In genomic region chr1:206744683-206745082, GRCh38 we compare ENCODE assay signal across 1 cellular context.
TF ChIP-seq lines count a peak whose summit lies in the region.

No MANE protein-coding gene starts in this region.

TF ChIP-seq in K562, 482 proteins besides CTCF, POLR2A, EP300 and RAD21 (continues in another document):
- TF ChIP-seq XRCC5 (IDR thresholded peaks at IDR 0.05; ENCODE audit: low read depth, low read length), result no peak
- no peak for TF ChIP-seq SPI1 (IDR thresholded peaks at IDR 0.05; ENCODE audit: borderline replicate concordance, low read depth, low read length)
- no peak for TF ChIP-seq CREB1 (IDR thresholded peaks at IDR 0.05)
- TF ChIP-seq CREB1 (CRISPR knock-in tag; IDR thresholded peaks at IDR 0.05), result no peak
- TF ChIP-seq ZNF311 (CRISPR knock-in tag; IDR thresholded peaks at IDR 0.05), result no peak
- no peak for TF ChIP-seq GTF2F1 (IDR thresholded peaks at IDR 0.05; ENCODE audit: low read depth, low read length)
- no peak for TF ChIP-seq TRIM25 (IDR thresholded peaks at IDR 0.05; ENCODE audit: borderline replicate concordance)
- TF ChIP-seq TFAP4 (CRISPR knock-in tag; IDR thresholded peaks at IDR 0.05; ENCODE audit: borderline replicate concordance), result no peak
- no peak for TF ChIP-seq CLOCK (CRISPR knock-in tag; IDR thresholded peaks at IDR 0.05; ENCODE audit: borderline replicate concordance)
- no peak for TF ChIP-seq JUND (IDR thresholded peaks at IDR 0.05; ENCODE audit: borderline replicate concordance, low read depth, low read length)
- no peak for TF ChIP-seq JUND (tag; IDR thresholded peaks at IDR 0.05; ENCODE audit: borderline replicate concordance, low read depth, low read length)
- TF ChIP-seq USF2 (CRISPR knock-in tag; IDR thresholded peaks at IDR 0.05), result peak; percentile 25; the same call in 1 of the 2 replicates
- no peak for TF ChIP-seq GABPA (tag; conservative IDR thresholded peaks at IDR 0.05; ENCODE audit: low read depth)
- no peak for TF ChIP-seq ZNF507 (tag; conservative IDR thresholded peaks at IDR 0.05)
- TF ChIP-seq PCBP2 (IDR thresholded peaks at IDR 0.05; ENCODE audit: low read depth, low read length, poor library complexity, severe bottlenecking), result no peak
- TF ChIP-seq ETV1 (tag; conservative IDR thresholded peaks at IDR 0.05; ENCODE audit: low read depth), result no peak
- no peak for TF ChIP-seq NFRKB (IDR thresholded peaks at IDR 0.05; ENCODE audit: low read depth)
- no peak for TF ChIP-seq U2AF1 (optimal IDR thresholded peaks at IDR 0.05; ENCODE audit: low read depth, low read length)
- no peak for TF ChIP-seq SMARCB1 (IDR thresholded peaks at IDR 0.05; ENCODE audit: insufficient read length, low read depth)
- TF ChIP-seq MGA (IDR thresholded peaks at IDR 0.05), result no peak
- no peak for TF ChIP-seq PML (IDR thresholded peaks at IDR 0.05; ENCODE audit: low read length)
- no peak for TF ChIP-seq CAMTA2 (CRISPR knock-in tag; conservative IDR thresholded peaks at IDR 0.05)
- no peak for TF ChIP-seq TEAD4 (IDR thresholded peaks at IDR 0.05; ENCODE audit: low read length)
- TF ChIP-seq TEAD4 (CRISPR knock-in tag; IDR thresholded peaks at IDR 0.05; ENCODE audit: borderline replicate concordance), result peak; percentile 78; the same call in 1 of the 2 replicates
- peak; percentile 71 for TF ChIP-seq USF1 (CRISPR knock-in tag; IDR thresholded peaks at IDR 0.05)
- no peak for TF ChIP-seq RNF219 (CRISPR knock-in tag; IDR thresholded peaks at IDR 0.05)
- no peak for TF ChIP-seq NR2C1 (IDR thresholded peaks at IDR 0.05)
- no peak for TF ChIP-seq NR2C1 (tag; IDR thresholded peaks at IDR 0.05)
- no peak for TF ChIP-seq TAF15 (IDR thresholded peaks at IDR 0.05; ENCODE audit: low read depth, low read length)
- TF ChIP-seq PTRF (tag; IDR thresholded peaks at IDR 0.05), result no peak
- TF ChIP-seq HIVEP1 (CRISPR knock-in tag; IDR thresholded peaks at IDR 0.05), result no peak
- no peak for TF ChIP-seq ZKSCAN8 (CRISPR knock-in tag; IDR thresholded peaks at IDR 0.05)
- no peak for TF ChIP-seq ZNF668 (CRISPR knock-in tag; IDR thresholded peaks at IDR 0.05)
- TF ChIP-seq ZNF197 (CRISPR knock-in tag; IDR thresholded peaks at IDR 0.05; ENCODE audit: low read depth), result no peak
- TF ChIP-seq CHAMP1 (IDR thresholded peaks at IDR 0.05), result no peak
- peak; percentile 96 for TF ChIP-seq MAX (CRISPR knock-in tag; IDR thresholded peaks at IDR 0.05)
- no peak for TF ChIP-seq HDAC3 (IDR thresholded peaks at IDR 0.05; ENCODE audit: borderline replicate concordance, partially characterized antibody)
- no peak for TF ChIP-seq ATF7 (IDR thresholded peaks at IDR 0.05)
- no peak for TF ChIP-seq XRCC3 (IDR thresholded peaks at IDR 0.05)
